In genomic region chr18:32371384-32371783, GRCh38 we compare ENCODE assay signal across 22 cellular contexts.
DNase-seq lines count a peak whose midpoint lies in the region; ATAC-seq and TF ChIP-seq lines count a peak whose summit lies in the region.
"Had no signal": no experiment of that assay in that cellular context is flagged by ENCODE, and none has a peak within 500 bp of the region (broad histone marks: within the 10 kb centered on the region; RNA-seq: fewer than 3 reads in every experiment).

No MANE protein-coding gene starts in this region.

- peak overlapping the region; percentile 16 for H3K4ac ChIP-seq in mesendoderm (ENCODE audit: low read depth, low read length)

- no peak overlapping the region for H3K23ac ChIP-seq in mesendoderm (ENCODE audit: low read length)

- H3K27me3 ChIP-seq in GM23338 (ENCODE audit: insufficient read depth), result no peaks in the 10 kb centered on the region
- no peaks in the 10 kb centered on the region for H3K27me3 ChIP-seq in colonic mucosa
- H3K27me3 ChIP-seq in mesendoderm (ENCODE audit: insufficient read depth, low read length, poor library complexity), result no peaks in the 10 kb centered on the region
- no peaks in the 10 kb centered on the region for H3K27me3 ChIP-seq in suprapubic skin
- H3K27me3 ChIP-seq: Peyer's patch, spleen had no signal

- H3K4me3 ChIP-seq in GM23338 (no peak overlapping the region), colonic mucosa (no peak overlapping the region), mesendoderm (ENCODE audit: low read length) (no peak overlapping the region), suprapubic skin (no peak overlapping the region)
- H3K4me3 ChIP-seq: Peyer's patch, spleen had no signal

- H3K9me2 ChIP-seq in GM23338 (ENCODE audit: insufficient read depth), result no peaks in the 10 kb centered on the region

- intact Hi-C loops in colonic mucosa (cut with DNase I), result no loop called here

- peaks cover 4% of the 10 kb centered on the region for H3K27me3 Mint-ChIP-seq in GM23338 (ENCODE audit: insufficient read depth, low read depth, poor library complexity)

- TF ChIP-seq EP300 in suprapubic skin (IDR thresholded peaks at IDR 0.05), result no peak

- H3K4me3 Mint-ChIP-seq in GM23338, result no peak overlapping the region
- H3K4me3 Mint-ChIP-seq: CD14-positive monocyte, memory B cell, T-helper 17 cell had no signal

- no peak overlapping the region for H2BK120ac ChIP-seq in mesendoderm (ENCODE audit: low read depth, low read length)

- H3K36me3 Mint-ChIP-seq in GM23338 (ENCODE audit: low read depth), result no peaks in the 10 kb centered on the region
- H3K36me3 Mint-ChIP-seq: CD14-positive monocyte, memory B cell had no signal

- ATAC-seq in GM23338, result no peak
- ATAC-seq in GM18517 (IDR thresholded peaks at IDR 0.05; ENCODE audit: unreplicated experiment), result no peak
- ATAC-seq: T-helper 17 cell had no signal

- H3K4me2 ChIP-seq in GM23338 (no peak overlapping the region), mesendoderm (ENCODE audit: low read length) (no peak overlapping the region)

- no peak overlapping the region for H3K18ac ChIP-seq in mesendoderm (ENCODE audit: low read length)

- H3K79me2 ChIP-seq in GM23338 (replicated peaks; ENCODE audit: insufficient read depth), result no peaks in the 10 kb centered on the region
- no peaks in the 10 kb centered on the region for H3K79me2 ChIP-seq in mesendoderm (ENCODE audit: control insufficient read depth, insufficient read depth, low read length)

- H2BK5ac ChIP-seq in mesendoderm (ENCODE audit: low read length), result no peak overlapping the region

- H4K5ac ChIP-seq in mesendoderm (ENCODE audit: low read length), result no peak overlapping the region

- H3K4me1 ChIP-seq in GM23338 (ENCODE audit: insufficient read depth) (no peaks in the 10 kb centered on the region), colonic mucosa (no peaks in the 10 kb centered on the region), mesendoderm (ENCODE audit: control insufficient read depth, low read depth, low read length) (peaks cover 2% of the 10 kb centered on the region), suprapubic skin (peaks cover 47% of the 10 kb centered on the region)
- H3K4me1 ChIP-seq: spleen had no signal

- TF ChIP-seq CTCF in GM23338 (conservative IDR thresholded peaks at IDR 0.05; ENCODE audit: low read depth in 2 of 2) (no peak), colonic mucosa (IDR thresholded peaks at IDR 0.05) (no peak), suprapubic skin (IDR thresholded peaks at IDR 0.05) (no peak)

- no peak overlapping the region for H2AK5ac ChIP-seq in mesendoderm (ENCODE audit: low read length)

- no peak overlapping the region for H3K56ac ChIP-seq in mesendoderm (ENCODE audit: low read length)

- H3K4me1 Mint-ChIP-seq in GM23338, result peaks cover 8% of the 10 kb centered on the region
- H3K4me1 Mint-ChIP-seq: CD14-positive monocyte, memory B cell had no signal

- H3K27ac ChIP-seq in GM23338 (ENCODE audit: low read depth) (no peak overlapping the region), colonic mucosa (peak overlapping the region; percentile 80), mesendoderm (ENCODE audit: low read depth, low read length) (no peak overlapping the region), suprapubic skin (peak overlapping the region; percentile 90)
- H3K27ac ChIP-seq: spleen, WERI-Rb-1 had no signal

- no peak for TF ChIP-seq POLR2A in suprapubic skin (IDR thresholded peaks at IDR 0.05)

- 0 out of 2 replicates have a peak overlapping the region, but pooled peaks have one; percentile 8 for H3K27ac Mint-ChIP-seq in GM23338
- H3K27ac Mint-ChIP-seq: CD14-positive monocyte, memory B cell, T-helper 17 cell had no signal

- peak overlapping the region in 1 of 2 donors; percentile 67 for H3K9ac ChIP-seq in colonic mucosa (ENCODE audit: low read depth in 2 of 2, low read length in 2 of 2)
- no peak overlapping the region for H3K9ac ChIP-seq in mesendoderm (ENCODE audit: low read length)

- H2AFZ ChIP-seq in GM23338, result no peak overlapping the region

- H4K20me1 ChIP-seq in GM23338 (replicated peaks; ENCODE audit: insufficient read depth), result no peaks in the 10 kb centered on the region; the same call in 1 of the 2 replicates

- no CpG with 5 or more reads among the region's 2 CpGs for WGBS in mesendoderm (ENCODE audit: extremely low coverage, insufficient coverage, low lambda C conversion rate)
- WGBS in suprapubic skin, result 62% methylated on average over 2 of the region's 2 CpGs

- no peaks in the 10 kb centered on the region for H3K9me3 Mint-ChIP-seq in GM23338
- H3K9me3 Mint-ChIP-seq: CD14-positive monocyte, memory B cell had no signal

- no peak overlapping the region for H4K8ac ChIP-seq in mesendoderm (ENCODE audit: low read depth, low read length)

- H3F3A ChIP-seq in GM23338 (replicated peaks; ENCODE audit: low read depth), result no peaks in the 10 kb centered on the region

- no peak overlapping the region for H2BK15ac ChIP-seq in mesendoderm (replicated peaks; ENCODE audit: low read depth)

- peaks cover 2% of the 10 kb centered on the region for H3K79me1 ChIP-seq in mesendoderm (ENCODE audit: low read length)

- H3K9me3 ChIP-seq in colonic mucosa (no peaks in the 10 kb centered on the region), suprapubic skin (no peaks in the 10 kb centered on the region)
- H3K9me3 ChIP-seq: Peyer's patch, spleen had no signal

- DNase-seq in GM23338 (ENCODE audit: low spot score) (no peak), colonic mucosa (no peak), mesendoderm (no peak), suprapubic skin (ENCODE audit: low spot score in 2 of 2) (no peak), pons (ENCODE audit: low spot score) (no peak), NCI-H1105 (lab: John Stamatoyannopoulos, UW) (no peak), NCI-H1048 (lab: John Stamatoyannopoulos, UW) (no peak)
- DNase-seq: activated effector memory CD4-positive, alpha-beta T cell treated with anti-CD3 and anti-CD28 coated beads, Interleukin-2, amount 50 U/mL, for 16 hours; DMS 273 treated with DMSO at 0.1 percent for 48 hours; GOT3; hypothalamus; Kasumi-1; NCI-H1105 treated with DMSO at 0.1 percent for 48 hours; NCI-H2081 treated with DMSO at 0.1 percent for 48 hours; Peyer's patch; spleen; stimulated activated CD4-positive, alpha-beta T cell treated with anti-CD3 and anti-CD28 coated beads, Interleukin-4, amount 100 ng/mL, for 24 hours; T-helper 17 cell; WERI-Rb-1 had no signal

- H3K36me3 ChIP-seq in GM23338 (ENCODE audit: insufficient read depth), result no peaks in the 10 kb centered on the region
- H3K36me3 ChIP-seq in colonic mucosa, result no peaks in the 10 kb centered on the region
- no peaks in the 10 kb centered on the region for H3K36me3 ChIP-seq in mesendoderm (ENCODE audit: control insufficient read depth, insufficient read depth, low read length)
- H3K36me3 ChIP-seq in suprapubic skin, result no peaks in the 10 kb centered on the region
- H3K36me3 ChIP-seq: Peyer's patch, spleen, WERI-Rb-1 had no signal

TF ChIP-seq in GM23338, 12 proteins besides CTCF, POLR2A, EP300 and RAD21 (continues in another document):
- TF ChIP-seq ZNF331 (CRISPR knock-in tag; IDR thresholded peaks at IDR 0.05; ENCODE audit: low read depth) (no peak), NANOG (IDR thresholded peaks at IDR 0.05; ENCODE audit: borderline replicate concordance) (no peak), POLR2AphosphoS5 (IDR thresholded peaks at IDR 0.05; ENCODE audit: low read depth) (no peak), ZNF114 (CRISPR knock-in tag; IDR thresholded peaks at IDR 0.05) (no peak), ETS1 (IDR thresholded peaks at IDR 0.05) (no peak), CREB1 (CRISPR knock-in tag; IDR thresholded peaks at IDR 0.05; ENCODE audit: low read depth) (no peak), STAT1 (IDR thresholded peaks at IDR 0.05; ENCODE audit: unreplicated experiment) (no peak), EZH2phosphoT487 (IDR thresholded peaks at IDR 0.05; ENCODE audit: unreplicated experiment) (no peak), JUNB (IDR thresholded peaks at IDR 0.05; ENCODE audit: unreplicated experiment) (no peak), EZH2 (IDR thresholded peaks at IDR 0.05; ENCODE audit: low read depth, unreplicated experiment) (no peak)

Comparison
In these comparisons a context has a peak if more than half of its experiments do, and no peak if none do; other contexts are left out.
1. H3K27ac ChIP-seq: peak in colonic mucosa (single experiment) and suprapubic skin (single experiment); none in GM23338 (single experiment) and mesendoderm (single experiment).